ENCODE assay signal across 10 cellular contexts in genomic region chr1:101221945-101222429, GRCh38. TPM values are rescaled to one million over a fixed set of nuclear protein-coding genes. Genes with fewer than 3 reads are reported as not detected.
A peak's percentile ranks its signal among the peaks of the same experiment; 100 is the strongest.
DNase-seq lines count a peak whose midpoint lies in the region; ATAC-seq and TF ChIP-seq lines count a peak whose summit lies in the region.
"Had no signal": no experiment of that assay in that cellular context is flagged by ENCODE, and none has a peak within 500 bp of the region (broad histone marks: within the 10 kb centered on the region; RNA-seq: fewer than 3 reads in every experiment).

No MANE protein-coding gene starts in this region.

- no peaks in the 10 kb centered on the region for H3K4me1 ChIP-seq in CD8-positive, alpha-beta memory T cell (ENCODE audit: insufficient read depth, low read length)
- H3K4me1 ChIP-seq in left ventricle myocardium inferior, result peaks cover 11% of the 10 kb centered on the region

- H3K27ac ChIP-seq in CD8-positive, alpha-beta memory T cell (ENCODE audit: low read depth, low read length), result no peak overlapping the region
- no peak overlapping the region for H3K27ac ChIP-seq in left ventricle myocardium inferior (replicated peaks)
- no peak overlapping the region for H3K27ac ChIP-seq in caudate nucleus (ENCODE audit: low read depth, low read length)

- intact Hi-C loops in left ventricle myocardium inferior (cut with micrococcal nuclease), result no loop called here

- peak overlapping the region in 6 of 8 donors; percentile 16 to 95 (median 49) for H3K27ac Mint-ChIP-seq in CD8-positive, alpha-beta memory T cell

- H3K4me3 ChIP-seq in CD8-positive, alpha-beta memory T cell (ENCODE audit: low read length), result no peak overlapping the region
- H3K4me3 ChIP-seq in left ventricle myocardium inferior, result no peak overlapping the region

- H3K4me3 Mint-ChIP-seq in CD8-positive, alpha-beta memory T cell, result peak overlapping the region in 6 of 7 donors; percentile 44 to 84 (median 56)

- POLR2A ChIA-PET in CD8-positive, alpha-beta memory T cell (lab: Charles Lee), result no interaction called here

- no peaks in the 10 kb centered on the region for H3K9me3 Mint-ChIP-seq in CD8-positive, alpha-beta memory T cell

- no peak for DNase-seq in CD8-positive, alpha-beta memory T cell
- DNase-seq in germinal center (ENCODE audit: low spot score), result no peak
- DNase-seq in left ventricle myocardium inferior, result no peak
- DNase-seq in caudate nucleus (lab: John Stamatoyannopoulos, UW), result no peak
- DNase-seq: effector memory CD4-positive, alpha-beta T cell had no signal

- peak; percentile 98 for ATAC-seq in GM19023 (IDR thresholded peaks at IDR 0.05; ENCODE audit: unreplicated experiment)
- peak; percentile 96 for ATAC-seq in HG02623 (IDR thresholded peaks at IDR 0.05; ENCODE audit: unreplicated experiment)
- ATAC-seq in HG03571 (IDR thresholded peaks at IDR 0.05; ENCODE audit: unreplicated experiment), result peak; percentile 99
- no peak for ATAC-seq in esophagus mucosa
- ATAC-seq: sciatic nerve had no signal

- CTCF ChIA-PET in CD8-positive, alpha-beta memory T cell (lab: Charles Lee), result interaction anchor here (1.0 kb wide), 1 partner anchor 14 kb away, joined by 3 read pairs; no protein-coding TSS in a partner anchor

- peaks cover 0 to 1% of the 10 kb centered on the region in 2 donors for H3K27me3 Mint-ChIP-seq in CD8-positive, alpha-beta memory T cell

- peaks cover 11 to 17% (median 15%) of the 10 kb centered on the region in 3 donors for H3K4me1 Mint-ChIP-seq in CD8-positive, alpha-beta memory T cell

- no peaks in the 10 kb centered on the region for H3K36me3 ChIP-seq in CD8-positive, alpha-beta memory T cell (ENCODE audit: insufficient read depth, low read length)
- H3K36me3 ChIP-seq in left ventricle myocardium inferior, result no peaks in the 10 kb centered on the region

- TF ChIP-seq CTCF in left ventricle myocardium inferior (IDR thresholded peaks at IDR 0.05; ENCODE audit: borderline replicate concordance), result no peak

- H3K36me3 Mint-ChIP-seq in CD8-positive, alpha-beta memory T cell, result peaks cover 0 to 2% (median 0%) of the 10 kb centered on the region in 3 donors

- H3K27me3 ChIP-seq in CD8-positive, alpha-beta memory T cell (ENCODE audit: insufficient read depth, low read length, poor library complexity, severe bottlenecking), result no peaks in the 10 kb centered on the region
- H3K27me3 ChIP-seq in left ventricle myocardium inferior (ENCODE audit: low read depth), result no peaks in the 10 kb centered on the region

- no peaks in the 10 kb centered on the region for H3K9me3 ChIP-seq in CD8-positive, alpha-beta memory T cell (ENCODE audit: low read length)
- H3K9me3 ChIP-seq in left ventricle myocardium inferior (replicated peaks), result no peaks in the 10 kb centered on the region

RNA-seq across cellular contexts. Expression of gene S1PR1, which starts 14.8 kb away (rescaled TPM):
- total RNA-seq in CD8-positive, alpha-beta memory T cell, result 100 to 1,000 TPM; 118 to 123 TPM
- polyA plus RNA-seq in CD8-positive, alpha-beta memory T cell, result 203 TPM
- 4.0 TPM for total RNA-seq in esophagus mucosa
- 54.9 TPM for total RNA-seq in left ventricle myocardium inferior

Comparison
In these comparisons a context has a peak if more than half of its experiments do, and no peak if none do; other contexts are left out.
1. RNA of gene S1PR1, which starts 14.8 kb away (total RNA-seq): 118 to 123 TPM in CD8-positive, alpha-beta memory T cell and 54.9 TPM in left ventricle myocardium inferior (single experiment); 4.0 TPM in esophagus mucosa (single experiment); every median in the first group is over 10 times any median in the second.